In genomic region chrX:130916636-130917422, GRCh38 we compare ENCODE assay signal across 9 cellular contexts. TPM values are rescaled to one million over a fixed set of nuclear protein-coding genes. Genes with fewer than 3 reads are reported as not detected.
A peak's percentile ranks its signal among the peaks of the same experiment; 100 is the strongest.
DNase-seq lines count a peak whose midpoint lies in the region; TF ChIP-seq lines count a peak whose summit lies in the region.
"Had no signal": no experiment of that assay in that cellular context is flagged by ENCODE, and none has a peak within 500 bp of the region (broad histone marks: within the 10 kb centered on the region; RNA-seq: fewer than 3 reads in every experiment).

No MANE protein-coding gene starts in this region.

- DNase-seq in NCI-H146 (lab: John Stamatoyannopoulos, UW) (peak; percentile 34), NCI-H146 treated with DMSO at 0.1 percent for 48 hours (lab: John Stamatoyannopoulos, UW; ENCODE audit: unreplicated experiment) (no peak), HFF-Myc (ENCODE audit: extremely low read depth, low read depth) (peak; percentile 9), NCI-H748 treated with DMSO at 0.1 percent for 48 hours (lab: John Stamatoyannopoulos, UW) (peak; percentile 29), fibroblast of villous mesenchyme (ENCODE audit: low read depth) (peak; percentile 62), MG63 (no peak)
- peak; percentile 18 for DNase-seq in activated CD8-positive, alpha-beta memory T cell treated with anti-CD3 and anti-CD28 coated beads, Interleukin-2, amount 50 U/mL, for 1 hour (ENCODE audit: extremely low read depth)

- no peak overlapping the region for H2AFZ ChIP-seq in parathyroid adenoma

- no peaks in the 10 kb centered on the region for H3K79me2 ChIP-seq in parathyroid adenoma

- H3K4me2 ChIP-seq in parathyroid adenoma (ENCODE audit: low read length) = no peak overlapping the region
- H3K4me2 ChIP-seq: BLaER1 had no signal

- H3K9me3 ChIP-seq in parathyroid adenoma (ENCODE audit: control insufficient read depth, low read length) (no peaks in the 10 kb centered on the region), MG63 (no peaks in the 10 kb centered on the region)
- H3K9me3 ChIP-seq: BLaER1 had no signal

- H3K27me3 ChIP-seq in parathyroid adenoma (ENCODE audit: control insufficient read depth, insufficient read depth, low read length) = no peaks in the 10 kb centered on the region
- no peaks in the 10 kb centered on the region for H3K27me3 ChIP-seq in MG63

- H3K9ac ChIP-seq in parathyroid adenoma = no peak overlapping the region
- H3K9ac ChIP-seq: BLaER1 had no signal

- H3K4me1 ChIP-seq in parathyroid adenoma = no peaks in the 10 kb centered on the region
- H3K4me1 ChIP-seq: BLaER1 had no signal

- H3K27ac ChIP-seq in parathyroid adenoma = no peak overlapping the region
- H3K27ac ChIP-seq: BLaER1 had no signal

- no peak overlapping the region for H3K4me3 ChIP-seq in HFF-Myc (replicated peaks; ENCODE audit: low read depth, low read length)
- H3K4me3 ChIP-seq in fibroblast of villous mesenchyme (ENCODE audit: low read depth, low read length) = no peak overlapping the region
- H3K4me3 ChIP-seq in parathyroid adenoma (ENCODE audit: low read depth, low read length) = no peak overlapping the region
- no peak overlapping the region for H3K4me3 ChIP-seq in MG63
- H3K4me3 ChIP-seq: BLaER1 had no signal

- peak; percentile 56 for TF ChIP-seq CTCF in HFF-Myc (IDR thresholded peaks at IDR 0.05; ENCODE audit: low read depth, low read length, missing control alignments)
- TF ChIP-seq CTCF in fibroblast of villous mesenchyme (IDR thresholded peaks at IDR 0.05; ENCODE audit: insufficient read depth, low read depth, low read length) = peak; percentile 70
- peak; percentile 73 for TF ChIP-seq CTCF in parathyroid adenoma (IDR thresholded peaks at IDR 0.05)

- H3K36me3 ChIP-seq in parathyroid adenoma (ENCODE audit: control insufficient read depth, insufficient read depth, low read length) = no peaks in the 10 kb centered on the region
- H3K36me3 ChIP-seq in MG63 = no peaks in the 10 kb centered on the region
- H3K36me3 ChIP-seq: BLaER1 had no signal

RNA-seq across cellular contexts. Expression of gene ENOX2, which starts 13.8 kb away (rescaled TPM):
- 8.1 and 9.5 TPM in 2 replicates for total RNA-seq in fibroblast of villous mesenchyme
- 4.0 and 9.1 TPM in 2 replicates for total RNA-seq in MG63 (2014; rRNA removed; shearing (Covaris generic); ENCODE audit: low replicate concordance)

Comparison
In these comparisons a context has a peak if more than half of its experiments do, and no peak if none do; other contexts are left out.
1. DNase-seq: peak in NCI-H146 (single experiment), HFF-Myc (single experiment), NCI-H748 treated with DMSO at 0.1 percent for 48 hours (single experiment), activated CD8-positive, alpha-beta memory T cell treated with anti-CD3 and anti-CD28 coated beads, Interleukin-2, amount 50 U/mL, for 1 hour (single experiment) and fibroblast of villous mesenchyme (single experiment); none in NCI-H146 treated with DMSO at 0.1 percent for 48 hours (single experiment) and MG63 (single experiment).
2. Peak in every context shown above with its lines, with median percentiles within 50 percentile points of each other: CTCF ChIP-seq.